1 cellular context compared by ENCODE assay signal in genomic region chr2:8605350-8606065, GRCh38.
TF ChIP-seq lines count a peak whose summit lies in the region.

No MANE protein-coding gene starts in this region.

TF ChIP-seq in K562, 482 proteins besides CTCF, POLR2A, EP300 and RAD21 (continued from another document):
- no peak for TF ChIP-seq CLOCK (CRISPR knock-in tag; IDR thresholded peaks at IDR 0.05; ENCODE audit: borderline replicate concordance)
- no peak for TF ChIP-seq HNRNPH1 (optimal IDR thresholded peaks at IDR 0.05; ENCODE audit: low read depth, low read length)
